In the genomic region with DNA sequence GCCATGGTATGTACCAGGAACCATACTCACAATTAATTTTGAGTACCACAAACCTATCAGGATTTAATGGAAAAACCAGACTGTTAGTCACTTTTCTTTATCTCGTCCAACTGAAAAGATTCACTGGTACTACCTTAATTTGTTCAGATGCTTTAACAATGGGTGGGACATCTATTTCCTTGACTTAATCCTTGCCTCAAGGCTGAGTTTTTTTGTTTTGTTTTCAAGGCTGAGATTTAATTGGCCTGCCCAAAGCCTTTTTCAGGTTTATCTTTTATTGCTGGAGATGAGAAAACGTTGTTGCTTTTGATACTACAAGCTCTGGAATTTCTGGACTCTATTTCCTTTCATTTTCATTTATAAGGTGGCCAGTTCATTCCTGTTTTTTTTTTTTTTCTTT, we compare ENCODE assay signal across 10 cellular contexts. TPM values are rescaled to one million over a fixed set of nuclear protein-coding genes. Genes with fewer than 3 reads are reported as not detected.
"Had no signal": no experiment of that assay in that cellular context is flagged by ENCODE, and none has a peak within 500 bp of the region (broad histone marks: within the 10 kb centered on the region; RNA-seq: fewer than 3 reads in every experiment).

No MANE protein-coding gene starts in this region.

- H3K4me3 ChIP-seq: K562 had no signal

- ATAC-seq: HepG2, K562 had no signal

- H3K4me2 ChIP-seq: KMS-11 had no signal

- H3K27me3 Mint-ChIP-seq: IgD-negative memory B cell had no signal

- H3K27ac Mint-ChIP-seq: IgD-negative memory B cell had no signal

- H3K9ac ChIP-seq: KMS-11 had no signal

- H3K27ac ChIP-seq: HL-60, KMS-11 had no signal

- H3K4me3 Mint-ChIP-seq: IgD-negative memory B cell had no signal

- DNase-seq: IMR-90, KBM-7, KG1 had no signal

- H3K36me3 Mint-ChIP-seq: IgD-negative memory B cell had no signal

RNA-seq across cellular contexts. Expression of gene NELL1, which starts 50.4 kb away (rescaled TPM):
- total RNA-seq: HepG2, HT-29, HT1080, IMR-90, K562 had no signal
